Comparison of ENCODE assay signal across 1 cellular context in genomic region chr5:138465288-138466057, GRCh38.
TF ChIP-seq lines count a peak whose summit lies in the region.

EGR1 (plus strand) TSS chr5:138465479; CDS start chr5:138465762, 283 bp downstream.

TF ChIP-seq in H1, 55 proteins besides CTCF, POLR2A, EP300 and RAD21 (continued from another document):
- TF ChIP-seq JUN (IDR thresholded peaks at IDR 0.05; ENCODE audit: low read depth, low read length) (no peak), NRF1 (IDR thresholded peaks at IDR 0.05; ENCODE audit: low read depth, low read length) (peak; percentile 13; the same call in 1 of the 2 replicates), CBX8 (IDR thresholded peaks at IDR 0.05; ENCODE audit: borderline replicate concordance, low read depth, low read length) (no peak), JUND (IDR thresholded peaks at IDR 0.05; ENCODE audit: low read length) (no peak), POLR2AphosphoS5 (IDR thresholded peaks at IDR 0.05; ENCODE audit: low read depth, low read length) (peak; percentile 99), RBBP5 (IDR thresholded peaks at IDR 0.05; ENCODE audit: borderline replicate concordance, low read depth, low read length) (peak; percentile 64; the same call in 1 of the 2 replicates), HDAC2 (IDR thresholded peaks at IDR 0.05; ENCODE audit: borderline replicate concordance in 1 of 2, low read depth in 2 of 2, low read length in 2 of 2) (no peak), EZH2 (IDR thresholded peaks at IDR 0.05; ENCODE audit: low read depth, low read length, severe bottlenecking) (no peak), RXRA (IDR thresholded peaks at IDR 0.05; ENCODE audit: insufficient read depth, low read depth, low read length) (no peak), KDM5A (IDR thresholded peaks at IDR 0.05; ENCODE audit: low read length) (no peak), BRCA1 (IDR thresholded peaks at IDR 0.05; ENCODE audit: low read depth, low read length) (no peak), MAFK (IDR thresholded peaks at IDR 0.05; ENCODE audit: low read depth, low read length) (no peak), ZNF274 (IDR thresholded peaks at IDR 0.05; ENCODE audit: borderline replicate concordance, extremely low read depth, low read length) (no peak), TCF12 (IDR thresholded peaks at IDR 0.05; ENCODE audit: low read depth, low read length) (no peak), SP4 (IDR thresholded peaks at IDR 0.05; ENCODE audit: low read length) (no peak; the same call in 1 of the 2 replicates), NANOG (IDR thresholded peaks at IDR 0.05; ENCODE audit: insufficient read depth, low read depth, low read length, poor library complexity, severe bottlenecking) (no peak), SUZ12 (IDR thresholded peaks at IDR 0.05; ENCODE audit: low read length) (no peak), GABPA (IDR thresholded peaks at IDR 0.05; ENCODE audit: borderline replicate concordance, insufficient read depth, low read length) (no peak), SIRT6 (IDR thresholded peaks at IDR 0.05; ENCODE audit: low read length) (peak; percentile 85), RFX5 (IDR thresholded peaks at IDR 0.05; ENCODE audit: borderline replicate concordance, low read depth, low read length) (no peak), GTF2F1 (IDR thresholded peaks at IDR 0.05; ENCODE audit: borderline replicate concordance, low read depth, low read length) (peak; percentile 99), CREB1 (IDR thresholded peaks at IDR 0.05) (peak; percentile 78), FOSL1 (IDR thresholded peaks at IDR 0.05; ENCODE audit: insufficient read depth, low read depth, low read length) (no peak), TAF7 (optimal IDR thresholded peaks at IDR 0.05; ENCODE audit: borderline replicate concordance, low read depth, low read length) (peak; percentile 99), CHD1 (IDR thresholded peaks at IDR 0.05; ENCODE audit: low read depth, low read length) (no peak; the same call in 1 of the 2 replicates), CTBP2 (IDR thresholded peaks at IDR 0.05; ENCODE audit: borderline replicate concordance, insufficient read depth, insufficient read length, low read length) (no peak), ATF3 (IDR thresholded peaks at IDR 0.05; ENCODE audit: insufficient read depth, low read depth, low read length) (no peak), SAP30 (IDR thresholded peaks at IDR 0.05; ENCODE audit: insufficient read depth, insufficient replicate concordance, low read length) (no peak), BACH1 (IDR thresholded peaks at IDR 0.05; ENCODE audit: low read length) (no peak), CHD2 (IDR thresholded peaks at IDR 0.05; ENCODE audit: low read length) (no peak), CHD7 (IDR thresholded peaks at IDR 0.05; ENCODE audit: insufficient replicate concordance, low read length) (no peak), SP1 (IDR thresholded peaks at IDR 0.05; ENCODE audit: low read depth, low read length) (peak; percentile 55; the same call in 1 of the 2 replicates), KDM4A (IDR thresholded peaks at IDR 0.05; ENCODE audit: low read depth, low read length, severe bottlenecking) (no peak), CEBPB (IDR thresholded peaks at IDR 0.05; ENCODE audit: low read depth, low read length) (no peak), SP2 (IDR thresholded peaks at IDR 0.05; ENCODE audit: low read length) (no peak), TBP (IDR thresholded peaks at IDR 0.05; ENCODE audit: low read depth, low read length) (peak; percentile 98), ASH2L (IDR thresholded peaks at IDR 0.05; ENCODE audit: low read length) (no peak), EGR1 (IDR thresholded peaks at IDR 0.05; ENCODE audit: borderline replicate concordance, low read depth, low read length) (0 out of 2 replicates have a peak, but pooled peaks have one; percentile 60), POU5F1 (IDR thresholded peaks at IDR 0.05; ENCODE audit: low read depth, low read length) (no peak), TAF1 (IDR thresholded peaks at IDR 0.05; ENCODE audit: low read depth, low read length) (peak; percentile 95), HDAC6 (IDR thresholded peaks at IDR 0.05; ENCODE audit: low read depth, low read length) (no peak), RNF2 (IDR thresholded peaks at IDR 0.05; ENCODE audit: borderline replicate concordance, low read depth, low read length, missing control alignments, poor library complexity, severe bottlenecking) (no peak), SRF (IDR thresholded peaks at IDR 0.05; ENCODE audit: low read depth, low read length) (peak; percentile 98)
- TF ChIP-seq, protein P1, sequence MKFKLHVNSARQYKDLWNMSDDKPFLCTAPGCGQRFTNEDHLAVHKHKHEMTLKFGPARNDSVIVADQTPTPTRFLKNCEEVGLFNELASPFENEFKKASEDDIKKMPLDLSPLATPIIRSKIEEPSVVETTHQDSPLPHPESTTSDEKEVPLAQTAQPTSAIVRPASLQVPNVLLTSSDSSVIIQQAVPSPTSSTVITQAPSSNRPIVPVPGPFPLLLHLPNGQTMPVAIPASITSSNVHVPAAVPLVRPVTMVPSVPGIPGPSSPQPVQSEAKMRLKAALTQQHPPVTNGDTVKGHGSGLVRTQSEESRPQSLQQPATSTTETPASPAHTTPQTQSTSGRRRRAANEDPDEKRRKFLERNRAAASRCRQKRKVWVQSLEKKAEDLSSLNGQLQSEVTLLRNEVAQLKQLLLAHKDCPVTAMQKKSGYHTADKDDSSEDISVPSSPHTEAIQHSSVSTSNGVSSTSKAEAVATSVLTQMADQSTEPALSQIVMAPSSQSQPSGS (IDR thresholded peaks at IDR 0.05; ENCODE audit: low read length): no peak; the same call in 1 of the 2 replicates
- TF ChIP-seq, protein P2, sequence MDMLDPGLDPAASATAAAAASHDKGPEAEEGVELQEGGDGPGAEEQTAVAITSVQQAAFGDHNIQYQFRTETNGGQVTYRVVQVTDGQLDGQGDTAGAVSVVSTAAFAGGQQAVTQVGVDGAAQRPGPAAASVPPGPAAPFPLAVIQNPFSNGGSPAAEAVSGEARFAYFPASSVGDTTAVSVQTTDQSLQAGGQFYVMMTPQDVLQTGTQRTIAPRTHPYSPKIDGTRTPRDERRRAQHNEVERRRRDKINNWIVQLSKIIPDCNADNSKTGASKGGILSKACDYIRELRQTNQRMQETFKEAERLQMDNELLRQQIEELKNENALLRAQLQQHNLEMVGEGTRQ (IDR thresholded peaks at IDR 0.05; ENCODE audit: low read length): peak; percentile 63; the same call in 1 of the 2 replicates
- TF ChIP-seq, protein P3, sequence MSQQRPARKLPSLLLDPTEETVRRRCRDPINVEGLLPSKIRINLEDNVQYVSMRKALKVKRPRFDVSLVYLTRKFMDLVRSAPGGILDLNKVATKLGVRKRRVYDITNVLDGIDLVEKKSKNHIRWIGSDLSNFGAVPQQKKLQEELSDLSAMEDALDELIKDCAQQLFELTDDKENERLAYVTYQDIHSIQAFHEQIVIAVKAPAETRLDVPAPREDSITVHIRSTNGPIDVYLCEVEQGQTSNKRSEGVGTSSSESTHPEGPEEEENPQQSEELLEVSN (IDR thresholded peaks at IDR 0.05): no peak
